1 cellular context compared by ENCODE assay signal in the genomic region with DNA sequence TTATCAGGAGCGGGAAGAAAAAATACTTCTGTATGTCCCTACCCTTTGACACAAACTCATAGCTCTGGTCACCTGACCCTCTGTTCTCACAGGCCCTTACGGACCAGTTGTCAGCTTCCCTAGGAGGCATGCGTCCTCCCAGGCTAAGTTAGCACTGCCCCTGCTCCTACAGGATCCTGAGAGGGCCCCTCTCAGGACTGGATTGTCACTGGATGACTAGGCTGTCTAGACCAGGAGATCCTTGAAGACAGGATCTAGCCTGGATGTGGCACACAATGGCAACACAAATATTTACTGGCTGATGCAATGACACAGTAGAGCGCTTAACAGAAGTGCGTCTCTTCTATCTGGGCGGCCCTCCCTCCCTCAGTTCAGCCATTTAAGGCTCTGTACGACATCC.
TF ChIP-seq lines count a peak whose summit lies in the region.

No MANE protein-coding gene starts in this region.

TF ChIP-seq in GM23338, 12 proteins besides CTCF, POLR2A, EP300 and RAD21:
- TF ChIP-seq, protein P1, sequence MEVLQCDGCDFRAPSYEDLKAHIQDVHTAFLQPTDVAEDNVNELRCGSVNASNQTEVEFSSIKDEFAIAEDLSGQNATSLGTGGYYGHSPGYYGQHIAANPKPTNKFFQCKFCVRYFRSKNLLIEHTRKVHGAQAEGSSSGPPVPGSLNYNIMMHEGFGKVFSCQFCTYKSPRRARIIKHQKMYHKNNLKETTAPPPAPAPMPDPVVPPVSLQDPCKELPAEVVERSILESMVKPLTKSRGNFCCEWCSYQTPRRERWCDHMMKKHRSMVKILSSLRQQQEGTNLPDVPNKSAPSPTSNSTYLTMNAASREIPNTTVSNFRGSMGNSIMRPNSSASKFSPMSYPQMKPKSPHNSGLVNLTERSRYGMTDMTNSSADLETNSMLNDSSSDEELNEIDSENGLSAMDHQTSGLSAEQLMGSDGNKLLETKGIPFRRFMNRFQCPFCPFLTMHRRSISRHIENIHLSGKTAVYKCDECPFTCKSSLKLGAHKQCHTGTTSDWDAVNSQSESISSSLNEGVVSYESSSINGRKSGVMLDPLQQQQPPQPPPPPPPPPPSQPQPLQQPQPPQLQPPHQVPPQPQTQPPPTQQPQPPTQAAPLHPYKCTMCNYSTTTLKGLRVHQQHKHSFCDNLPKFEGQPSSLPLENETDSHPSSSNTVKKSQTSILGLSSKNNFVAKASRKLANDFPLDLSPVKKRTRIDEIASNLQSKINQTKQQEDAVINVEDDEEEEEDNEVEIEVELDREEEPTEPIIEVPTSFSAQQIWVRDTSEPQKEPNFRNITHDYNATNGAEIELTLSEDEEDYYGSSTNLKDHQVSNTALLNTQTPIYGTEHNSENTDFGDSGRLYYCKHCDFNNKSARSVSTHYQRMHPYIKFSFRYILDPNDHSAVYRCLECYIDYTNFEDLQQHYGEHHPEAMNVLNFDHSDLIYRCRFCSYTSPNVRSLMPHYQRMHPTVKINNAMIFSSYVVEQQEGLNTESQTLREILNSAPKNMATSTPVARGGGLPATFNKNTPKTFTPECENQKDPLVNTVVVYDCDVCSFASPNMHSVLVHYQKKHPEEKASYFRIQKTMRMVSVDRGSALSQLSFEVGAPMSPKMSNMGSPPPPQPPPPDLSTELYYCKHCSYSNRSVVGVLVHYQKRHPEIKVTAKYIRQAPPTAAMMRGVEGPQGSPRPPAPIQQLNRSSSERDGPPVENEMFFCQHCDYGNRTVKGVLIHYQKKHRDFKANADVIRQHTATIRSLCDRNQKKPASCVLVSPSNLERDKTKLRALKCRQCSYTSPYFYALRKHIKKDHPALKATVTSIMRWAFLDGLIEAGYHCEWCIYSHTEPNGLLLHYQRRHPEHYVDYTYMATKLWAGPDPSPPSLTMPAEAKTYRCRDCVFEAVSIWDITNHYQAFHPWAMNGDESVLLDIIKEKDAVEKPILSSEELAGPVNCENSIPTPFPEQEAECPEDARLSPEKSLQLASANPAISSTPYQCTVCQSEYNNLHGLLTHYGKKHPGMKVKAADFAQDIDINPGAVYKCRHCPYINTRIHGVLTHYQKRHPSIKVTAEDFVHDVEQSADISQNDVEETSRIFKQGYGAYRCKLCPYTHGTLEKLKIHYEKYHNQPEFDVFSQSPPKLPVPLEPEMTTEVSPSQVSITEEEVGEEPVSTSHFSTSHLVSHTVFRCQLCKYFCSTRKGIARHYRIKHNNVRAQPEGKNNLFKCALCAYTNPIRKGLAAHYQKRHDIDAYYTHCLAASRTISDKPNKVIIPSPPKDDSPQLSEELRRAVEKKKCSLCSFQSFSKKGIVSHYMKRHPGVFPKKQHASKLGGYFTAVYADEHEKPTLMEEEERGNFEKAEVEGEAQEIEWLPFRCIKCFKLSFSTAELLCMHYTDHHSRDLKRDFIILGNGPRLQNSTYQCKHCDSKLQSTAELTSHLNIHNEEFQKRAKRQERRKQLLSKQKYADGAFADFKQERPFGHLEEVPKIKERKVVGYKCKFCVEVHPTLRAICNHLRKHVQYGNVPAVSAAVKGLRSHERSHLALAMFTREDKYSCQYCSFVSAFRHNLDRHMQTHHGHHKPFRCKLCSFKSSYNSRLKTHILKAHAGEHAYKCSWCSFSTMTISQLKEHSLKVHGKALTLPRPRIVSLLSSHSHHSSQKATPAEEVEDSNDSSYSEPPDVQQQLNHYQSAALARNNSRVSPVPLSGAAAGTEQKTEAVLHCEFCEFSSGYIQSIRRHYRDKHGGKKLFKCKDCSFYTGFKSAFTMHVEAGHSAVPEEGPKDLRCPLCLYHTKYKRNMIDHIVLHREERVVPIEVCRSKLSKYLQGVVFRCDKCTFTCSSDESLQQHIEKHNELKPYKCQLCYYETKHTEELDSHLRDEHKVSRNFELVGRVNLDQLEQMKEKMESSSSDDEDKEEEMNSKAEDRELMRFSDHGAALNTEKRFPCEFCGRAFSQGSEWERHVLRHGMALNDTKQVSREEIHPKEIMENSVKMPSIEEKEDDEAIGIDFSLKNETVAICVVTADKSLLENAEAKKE (CRISPR knock-in tag; IDR thresholded peaks at IDR 0.05) = no peak
- TF ChIP-seq, protein P2, sequence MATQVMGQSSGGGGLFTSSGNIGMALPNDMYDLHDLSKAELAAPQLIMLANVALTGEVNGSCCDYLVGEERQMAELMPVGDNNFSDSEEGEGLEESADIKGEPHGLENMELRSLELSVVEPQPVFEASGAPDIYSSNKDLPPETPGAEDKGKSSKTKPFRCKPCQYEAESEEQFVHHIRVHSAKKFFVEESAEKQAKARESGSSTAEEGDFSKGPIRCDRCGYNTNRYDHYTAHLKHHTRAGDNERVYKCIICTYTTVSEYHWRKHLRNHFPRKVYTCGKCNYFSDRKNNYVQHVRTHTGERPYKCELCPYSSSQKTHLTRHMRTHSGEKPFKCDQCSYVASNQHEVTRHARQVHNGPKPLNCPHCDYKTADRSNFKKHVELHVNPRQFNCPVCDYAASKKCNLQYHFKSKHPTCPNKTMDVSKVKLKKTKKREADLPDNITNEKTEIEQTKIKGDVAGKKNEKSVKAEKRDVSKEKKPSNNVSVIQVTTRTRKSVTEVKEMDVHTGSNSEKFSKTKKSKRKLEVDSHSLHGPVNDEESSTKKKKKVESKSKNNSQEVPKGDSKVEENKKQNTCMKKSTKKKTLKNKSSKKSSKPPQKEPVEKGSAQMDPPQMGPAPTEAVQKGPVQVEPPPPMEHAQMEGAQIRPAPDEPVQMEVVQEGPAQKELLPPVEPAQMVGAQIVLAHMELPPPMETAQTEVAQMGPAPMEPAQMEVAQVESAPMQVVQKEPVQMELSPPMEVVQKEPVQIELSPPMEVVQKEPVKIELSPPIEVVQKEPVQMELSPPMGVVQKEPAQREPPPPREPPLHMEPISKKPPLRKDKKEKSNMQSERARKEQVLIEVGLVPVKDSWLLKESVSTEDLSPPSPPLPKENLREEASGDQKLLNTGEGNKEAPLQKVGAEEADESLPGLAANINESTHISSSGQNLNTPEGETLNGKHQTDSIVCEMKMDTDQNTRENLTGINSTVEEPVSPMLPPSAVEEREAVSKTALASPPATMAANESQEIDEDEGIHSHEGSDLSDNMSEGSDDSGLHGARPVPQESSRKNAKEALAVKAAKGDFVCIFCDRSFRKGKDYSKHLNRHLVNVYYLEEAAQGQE (IDR thresholded peaks at IDR 0.05; ENCODE audit: unreplicated experiment) = no peak
- TF ChIP-seq STAT1 (IDR thresholded peaks at IDR 0.05; ENCODE audit: unreplicated experiment) = no peak
- no peak for TF ChIP-seq ZNF331 (CRISPR knock-in tag; IDR thresholded peaks at IDR 0.05; ENCODE audit: low read depth)
- TF ChIP-seq JUNB (IDR thresholded peaks at IDR 0.05; ENCODE audit: unreplicated experiment) = no peak
- no peak for TF ChIP-seq ZNF114 (CRISPR knock-in tag; IDR thresholded peaks at IDR 0.05)
- TF ChIP-seq, protein P3, sequence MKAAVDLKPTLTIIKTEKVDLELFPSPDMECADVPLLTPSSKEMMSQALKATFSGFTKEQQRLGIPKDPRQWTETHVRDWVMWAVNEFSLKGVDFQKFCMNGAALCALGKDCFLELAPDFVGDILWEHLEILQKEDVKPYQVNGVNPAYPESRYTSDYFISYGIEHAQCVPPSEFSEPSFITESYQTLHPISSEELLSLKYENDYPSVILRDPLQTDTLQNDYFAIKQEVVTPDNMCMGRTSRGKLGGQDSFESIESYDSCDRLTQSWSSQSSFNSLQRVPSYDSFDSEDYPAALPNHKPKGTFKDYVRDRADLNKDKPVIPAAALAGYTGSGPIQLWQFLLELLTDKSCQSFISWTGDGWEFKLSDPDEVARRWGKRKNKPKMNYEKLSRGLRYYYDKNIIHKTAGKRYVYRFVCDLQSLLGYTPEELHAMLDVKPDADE (IDR thresholded peaks at IDR 0.05) = no peak
- no peak for TF ChIP-seq NANOG (IDR thresholded peaks at IDR 0.05; ENCODE audit: borderline replicate concordance)
- TF ChIP-seq EZH2phosphoT487 (IDR thresholded peaks at IDR 0.05; ENCODE audit: unreplicated experiment) = no peak
- TF ChIP-seq CREB1 (CRISPR knock-in tag; IDR thresholded peaks at IDR 0.05; ENCODE audit: low read depth) = no peak
